Comparison of ENCODE assay signal across 25 cellular contexts in genomic region chrX:3514996-3515395, GRCh38.
DNase-seq lines count a peak whose midpoint lies in the region; TF ChIP-seq lines count a peak whose summit lies in the region.
"Had no signal": no experiment of that assay in that cellular context is flagged by ENCODE, and none has a peak within 500 bp of the region (broad histone marks: within the 10 kb centered on the region; RNA-seq: fewer than 3 reads in every experiment).

No MANE protein-coding gene starts in this region.

- H3K27ac ChIP-seq in osteoblast (ENCODE audit: low read depth, low read length), result peak overlapping the region; percentile 88
- H3K27ac ChIP-seq: adrenal gland, sigmoid colon, tibial artery, vagina had no signal

- no peaks in the 10 kb centered on the region for H3K79me2 ChIP-seq in osteoblast (ENCODE audit: insufficient read depth, low read length)

- H2AFZ ChIP-seq in osteoblast (ENCODE audit: low read length), result no peak overlapping the region

- H3K4me3 ChIP-seq in osteoblast (ENCODE audit: insufficient read depth, low read length), result no peak overlapping the region
- H3K4me3 ChIP-seq: adrenal gland, sigmoid colon, tibial artery, vagina had no signal

- peak overlapping the region; percentile 39 for H3K4me2 ChIP-seq in osteoblast (ENCODE audit: insufficient read depth, low read length)

- H4K20me1 ChIP-seq in osteoblast (ENCODE audit: insufficient read depth, low read length), result no peaks in the 10 kb centered on the region

- peak; percentile 60 for DNase-seq in ELR (ENCODE audit: low read depth)
- peak; percentile 43 for DNase-seq in RKO (ENCODE audit: low spot score)
- peak; percentile 76 for DNase-seq in fibroblast of gingiva (ENCODE audit: low read depth)
- DNase-seq in osteoblast (ENCODE audit: insufficient read length, low spot score, missing footprints), result no peak
- DNase-seq in AG08395 (ENCODE audit: low spot score), result no peak
- no peak for DNase-seq in effector CD4-positive, alpha-beta T cell
- no peak for DNase-seq in hypothalamus (lab: John Stamatoyannopoulos, UW)
- DNase-seq: activated CD4-positive, alpha-beta T cell treated with anti-CD3 and anti-CD28 coated beads for 4 hours; activated CD8-positive, alpha-beta T cell treated with anti-CD3 and anti-CD28 coated beads, Interleukin-2, amount 10 ng/mL, durations not matched to agents 7 days and 5 days; activated naive CD4-positive, alpha-beta T cell treated with anti-CD3 and anti-CD28 coated beads for 36 hours; adrenal gland; DMS79 treated with DMSO at 0.1 percent for 48 hours; kidney; naive thymus-derived CD8-positive, alpha-beta T cell; NCI-H1092; NCI-H187 treated with DMSO at 0.1 percent for 48 hours; NCI-H510A treated with DMSO at 0.1 percent for 48 hours; nucleus accumbens; OCI-M1; SHP77; sigmoid colon; stimulated activated CD4-positive, alpha-beta T cell treated with anti-CD3 and anti-CD28 coated beads, Interleukin-15, amount 100 ng/mL, for 24 hours; stimulated activated CD4-positive, alpha-beta T cell treated with anti-CD3 and anti-CD28 coated beads, Interleukin-4, amount 100 ng/mL, for 4 hours; tibial artery had no signal

- H3K4me1 ChIP-seq in osteoblast (ENCODE audit: insufficient read depth, low read length), result peaks cover 22% of the 10 kb centered on the region
- H3K4me1 ChIP-seq: adrenal gland, sigmoid colon, tibial artery, vagina had no signal

- no peaks in the 10 kb centered on the region for H3K27me3 ChIP-seq in osteoblast (ENCODE audit: insufficient read depth, low read length)
- H3K27me3 ChIP-seq: adrenal gland, sigmoid colon, tibial artery, vagina had no signal

- H3K36me3 ChIP-seq in osteoblast (ENCODE audit: insufficient read depth, low read length), result no peaks in the 10 kb centered on the region
- H3K36me3 ChIP-seq: adrenal gland, sigmoid colon, tibial artery, vagina had no signal

- no peak for TF ChIP-seq CTCF in osteoblast (IDR thresholded peaks at IDR 0.05; ENCODE audit: extremely low read depth, low read depth, low read length)

- H3K9me3 ChIP-seq in osteoblast (ENCODE audit: low read depth, low read length), result no peaks in the 10 kb centered on the region
- H3K9me3 ChIP-seq: adrenal gland, sigmoid colon, tibial artery, vagina had no signal

Comparison
In these comparisons a context has a peak if more than half of its experiments do, and no peak if none do; other contexts are left out.
1. DNase-seq: peak in ELR (single experiment), RKO (single experiment) and fibroblast of gingiva (single experiment); none in osteoblast (single experiment), AG08395 (single experiment), effector CD4-positive, alpha-beta T cell (single experiment) and hypothalamus (0 of 51).